In the genomic region with DNA sequence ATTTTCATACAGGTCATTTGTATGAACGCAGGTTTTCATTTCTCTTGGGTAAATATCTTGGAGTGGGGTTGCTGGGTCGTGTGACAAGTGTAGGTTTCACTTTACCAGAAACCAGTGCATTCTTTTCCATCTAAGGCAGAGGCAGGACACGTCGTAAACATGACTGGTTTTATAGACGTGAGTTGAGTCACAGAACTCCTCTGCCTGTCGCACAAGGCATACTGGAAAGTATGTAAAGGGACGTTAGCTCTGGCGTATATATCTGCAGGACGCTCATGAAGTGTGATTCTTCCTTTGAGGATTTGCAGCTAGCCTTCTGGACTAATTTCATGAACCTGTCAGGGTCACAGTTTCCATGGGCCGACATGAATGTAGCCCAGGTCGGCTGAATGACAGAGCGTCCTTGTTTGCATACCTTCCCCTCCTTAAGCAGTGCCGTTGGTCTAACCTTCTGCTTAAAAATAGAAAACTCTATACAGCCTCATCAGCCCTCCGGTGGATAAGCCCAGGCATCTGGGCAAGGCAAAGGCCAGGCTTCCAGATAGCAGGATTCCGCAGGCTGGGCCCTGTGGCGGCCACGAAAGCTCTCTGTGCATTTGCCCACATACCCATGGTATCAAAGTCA, we compare ENCODE assay signal across 18 cellular contexts.
A peak's percentile ranks its signal among the peaks of the same experiment; 100 is the strongest.
DNase-seq lines count a peak whose midpoint lies in the region; ATAC-seq and TF ChIP-seq lines count a peak whose summit lies in the region.
"Had no signal": no experiment of that assay in that cellular context is flagged by ENCODE, and none has a peak within 500 bp of the region (broad histone marks: within the 10 kb centered on the region; RNA-seq: fewer than 3 reads in every experiment).

No MANE protein-coding gene starts in this region.

- no peak for TF ChIP-seq POLR2A in lower leg skin (IDR thresholded peaks at IDR 0.05)

- H3K27me3 ChIP-seq in PC-3 (ENCODE audit: low read length) (no peaks in the 10 kb centered on the region), smooth muscle cell (ENCODE audit: low read depth) (no peaks in the 10 kb centered on the region), upper lobe of right lung (no peaks in the 10 kb centered on the region)

- ATAC-seq in PC-3: peak; percentile 51
- no peak for ATAC-seq in upper lobe of right lung
- no peak for ATAC-seq in GM18868 (IDR thresholded peaks at IDR 0.05; ENCODE audit: unreplicated experiment)

- no peaks in the 10 kb centered on the region for H4K20me1 ChIP-seq in PC-3 (ENCODE audit: low read length)
- H4K20me1 ChIP-seq in smooth muscle cell (ENCODE audit: low read depth): no peaks in the 10 kb centered on the region

- POLR2A ChIA-PET in PC-3 (lab: Charles Lee; ENCODE audit: unreplicated experiment): no interaction called here

- H3K36me3 ChIP-seq in PC-3 (ENCODE audit: low read depth, low read length) (peaks cover 20% of the 10 kb centered on the region), smooth muscle cell (ENCODE audit: low read depth) (no peaks in the 10 kb centered on the region), upper lobe of right lung (no peaks in the 10 kb centered on the region)

- intact Hi-C loops in PC-3 (cut with micrococcal nuclease): no loop called here
- intact Hi-C loops in upper lobe of right lung (cut with DNase I): no loop called here
- intact Hi-C loops in lower leg skin (cut with DNase I; ENCODE audit: low total_unique reads): no loop called here

- H3F3A ChIP-seq in PC-3 (ENCODE audit: low read length, unreplicated experiment) (no peaks in the 10 kb centered on the region), smooth muscle cell (ENCODE audit: low read depth) (no peaks in the 10 kb centered on the region)

- CTCF ChIA-PET in PC-3 (lab: Charles Lee): no interaction called here

- WGBS in smooth muscle cell (ENCODE audit: low lambda C conversion rate): 48% methylated on average over 17 of the region's 17 CpGs
- 85 to 95% methylated on average over 17 of the region's 17 CpGs for WGBS in lower leg skin, 2 donors

- no peaks in the 10 kb centered on the region for H3K79me2 ChIP-seq in PC-3 (ENCODE audit: low read length)
- H3K79me2 ChIP-seq in smooth muscle cell (ENCODE audit: low read depth): no peaks in the 10 kb centered on the region

- H3K4me1 ChIP-seq in PC-3 (ENCODE audit: insufficient read depth, low read length) (peaks cover 60% of the 10 kb centered on the region), smooth muscle cell (ENCODE audit: low read depth) (no peaks in the 10 kb centered on the region), upper lobe of right lung (no peaks in the 10 kb centered on the region)

- H3K9ac ChIP-seq in PC-3 (ENCODE audit: low read length): peak overlapping the region; percentile 21
- no peak overlapping the region for H3K9ac ChIP-seq in smooth muscle cell (ENCODE audit: low read depth)
- H3K9ac ChIP-seq: KMS-11 had no signal

- TF ChIP-seq CTCF in PC-3 (conservative IDR thresholded peaks at IDR 0.05; ENCODE audit: low read depth, low read length) (no peak), smooth muscle cell (IDR thresholded peaks at IDR 0.05; ENCODE audit: borderline replicate concordance, insufficient read depth, poor library complexity, severe bottlenecking) (no peak), upper lobe of right lung (IDR thresholded peaks at IDR 0.05) (no peak), lower leg skin (IDR thresholded peaks at IDR 0.05) (no peak)

- H3K9me3 ChIP-seq in PC-3 (ENCODE audit: low read length): no peaks in the 10 kb centered on the region
- H3K9me3 ChIP-seq in smooth muscle cell (replicated peaks; ENCODE audit: low read depth): no peaks in the 10 kb centered on the region
- no peaks in the 10 kb centered on the region for H3K9me3 ChIP-seq in upper lobe of right lung

- BruUV-seq in PC-3 (replicated peaks; lab: Mats Ljungman, UMichigan): TSS peak; percentile 6

- H3K27ac ChIP-seq in PC-3 (ENCODE audit: low read length) (peak overlapping the region; percentile 82), smooth muscle cell (ENCODE audit: low read depth) (peak overlapping the region; percentile 72), upper lobe of right lung (no peak overlapping the region)
- H3K27ac ChIP-seq: 22Rv1, KMS-11 had no signal

- peak overlapping the region; percentile 56 for H3K4me2 ChIP-seq in PC-3 (ENCODE audit: low read length)
- peak overlapping the region; percentile 59 for H3K4me2 ChIP-seq in smooth muscle cell
- H3K4me2 ChIP-seq: KMS-11 had no signal

- DNase-seq in NCI-H2029 (lab: John Stamatoyannopoulos, UW) (peak; percentile 6), NCI-H2029 treated with DMSO at 0.1 percent for 48 hours (lab: John Stamatoyannopoulos, UW) (no peak), PC-3 (peak; percentile 81), islet precursor cell (peak; percentile 72), smooth muscle cell (lab: John Stamatoyannopoulos, UW; ENCODE audit: unreplicated experiment) (no peak), upper lobe of right lung (no peak), lower leg skin (ENCODE audit: low spot score in 2 of 2) (no peak)
- DNase-seq: CD4-positive, alpha-beta T cell; DMS53; GOT3; NCI-H1417; NCI-H187 treated with DMSO at 0.1 percent for 48 hours; NCI-H2171 treated with DMSO at 0.1 percent for 48 hours; NCI-H446 treated with DMSO at 0.1 percent for 48 hours; NCI-H774 had no signal

- H2AFZ ChIP-seq in PC-3 (ENCODE audit: low read length): no peak overlapping the region
- H2AFZ ChIP-seq in smooth muscle cell (ENCODE audit: low read depth): no peak overlapping the region

- H3K9me2 ChIP-seq in PC-3 (replicated peaks; ENCODE audit: low read length): no peaks in the 10 kb centered on the region

- H3K4me3 ChIP-seq in PC-3 (ENCODE audit: low read length) (0 out of 2 replicates have a peak overlapping the region, but pooled peaks have one; percentile 25), smooth muscle cell (no peak overlapping the region), upper lobe of right lung (no peak overlapping the region), lower leg skin (ENCODE audit: low read depth, poor library complexity, severe bottlenecking) (no peak overlapping the region)

Comparison
In these comparisons a context has a peak if more than half of its experiments do, and no peak if none do; other contexts are left out.
1. DNase-seq: peak in NCI-H2029 (single experiment), PC-3 (single experiment) and islet precursor cell (single experiment); none in NCI-H2029 treated with DMSO at 0.1 percent for 48 hours (single experiment), smooth muscle cell (single experiment), upper lobe of right lung (single experiment) and lower leg skin (0 of 2).